ENCODE assay signal across 7 cellular contexts in the genomic region with DNA sequence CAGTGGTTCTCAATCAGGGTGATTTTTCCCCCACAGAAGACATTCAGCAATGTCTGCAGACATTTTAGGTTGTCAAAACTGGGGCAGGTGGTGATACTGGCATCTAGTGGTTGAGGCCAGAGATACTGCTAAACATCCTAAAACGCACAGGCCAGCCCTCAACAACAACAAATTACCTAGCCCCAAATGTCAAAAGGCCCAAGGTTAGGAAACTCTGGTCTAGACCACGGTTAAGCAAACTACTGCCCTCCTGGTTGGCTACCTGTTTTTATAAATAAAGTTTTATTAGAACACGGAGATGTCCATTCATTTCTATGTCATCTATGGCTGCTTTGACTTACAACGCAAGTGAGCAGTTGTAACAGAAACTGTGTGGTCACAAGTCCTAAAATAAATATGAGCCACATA.
DNase-seq lines count a peak whose midpoint lies in the region; ATAC-seq and TF ChIP-seq lines count a peak whose summit lies in the region.

No MANE protein-coding gene starts in this region.

- H3K27me3 Mint-ChIP-seq in chondrocyte (ENCODE audit: low read depth) = no peaks in the 10 kb centered on the region
- peaks cover 3% of the 10 kb centered on the region in 2 donors for H3K27me3 Mint-ChIP-seq in stimulated activated naive B cell treated with anti-CD40 and anti-IgM and Interleukin-4, amounts not matched to agents 10 μg/mL and 1 μg/mL and 100 μg/mL, for 72 hours

- DNase-seq in NCI-H1092 (lab: John Stamatoyannopoulos, UW) (peak; percentile 7), chondrocyte (ENCODE audit: low spot score) (no peak), medulla oblongata (ENCODE audit: extremely low spot score) (peak; percentile 54)
- DNase-seq in activated CD4-positive, CD25-positive, alpha-beta regulatory T cell treated with anti-CD3 and anti-CD28 coated beads, Interleukin-2, amount 50 U/mL, for 16 hours (ENCODE audit: low read depth, low spot score) = peak; percentile 44
- peak; percentile 53 for DNase-seq in stimulated activated naive B cell treated with anti-CD40 and anti-IgM and Interleukin-4, amounts not matched to agents 10 μg/mL and 1 μg/mL and 100 μg/mL, for 72 hours

- H3K4me3 Mint-ChIP-seq in chondrocyte (ENCODE audit: unreplicated experiment) = no peak overlapping the region
- peak overlapping the region in 1 of 2 donors; percentile 15 for H3K4me3 Mint-ChIP-seq in stimulated activated naive B cell treated with anti-CD40 and anti-IgM and Interleukin-4, amounts not matched to agents 10 μg/mL and 1 μg/mL and 100 μg/mL, for 72 hours

- TF ChIP-seq CTCF in chondrocyte (IDR thresholded peaks at IDR 0.05) = peak; percentile 79

- no peak overlapping the region for H3K27ac Mint-ChIP-seq in chondrocyte (ENCODE audit: unreplicated experiment)
- H3K27ac Mint-ChIP-seq in stimulated activated naive B cell treated with anti-CD40 and anti-IgM and Interleukin-4, amounts not matched to agents 10 μg/mL and 1 μg/mL and 100 μg/mL, for 72 hours = peak overlapping the region; percentile 94

- ATAC-seq in GM18498 (IDR thresholded peaks at IDR 0.05; ENCODE audit: unreplicated experiment) (peak; percentile 87), HG02571 (IDR thresholded peaks at IDR 0.05; ENCODE audit: unreplicated experiment) (peak; percentile 81)
- ATAC-seq in stimulated activated naive B cell treated with anti-CD40 and anti-IgM and Interleukin-4, amounts not matched to agents 10 μg/mL and 1 μg/mL and 100 μg/mL, for 72 hours (replicated peaks) = peak; percentile 91 to 93

- H3K4me1 Mint-ChIP-seq in chondrocyte (ENCODE audit: low read depth) = peaks cover 29% of the 10 kb centered on the region
- H3K4me1 Mint-ChIP-seq in stimulated activated naive B cell treated with anti-CD40 and anti-IgM and Interleukin-4, amounts not matched to agents 10 μg/mL and 1 μg/mL and 100 μg/mL, for 72 hours = peaks cover 28 to 41% of the 10 kb centered on the region in 2 donors

- no peaks in the 10 kb centered on the region for H3K9me3 Mint-ChIP-seq in chondrocyte (ENCODE audit: low read depth)
- H3K9me3 Mint-ChIP-seq in stimulated activated naive B cell treated with anti-CD40 and anti-IgM and Interleukin-4, amounts not matched to agents 10 μg/mL and 1 μg/mL and 100 μg/mL, for 72 hours = peaks cover 3 to 4% of the 10 kb centered on the region in 2 donors

- H3K36me3 Mint-ChIP-seq in chondrocyte (ENCODE audit: low read depth) = no peaks in the 10 kb centered on the region
- peaks cover 2 to 4% of the 10 kb centered on the region in 2 donors for H3K36me3 Mint-ChIP-seq in stimulated activated naive B cell treated with anti-CD40 and anti-IgM and Interleukin-4, amounts not matched to agents 10 μg/mL and 1 μg/mL and 100 μg/mL, for 72 hours
